In the genomic region with DNA sequence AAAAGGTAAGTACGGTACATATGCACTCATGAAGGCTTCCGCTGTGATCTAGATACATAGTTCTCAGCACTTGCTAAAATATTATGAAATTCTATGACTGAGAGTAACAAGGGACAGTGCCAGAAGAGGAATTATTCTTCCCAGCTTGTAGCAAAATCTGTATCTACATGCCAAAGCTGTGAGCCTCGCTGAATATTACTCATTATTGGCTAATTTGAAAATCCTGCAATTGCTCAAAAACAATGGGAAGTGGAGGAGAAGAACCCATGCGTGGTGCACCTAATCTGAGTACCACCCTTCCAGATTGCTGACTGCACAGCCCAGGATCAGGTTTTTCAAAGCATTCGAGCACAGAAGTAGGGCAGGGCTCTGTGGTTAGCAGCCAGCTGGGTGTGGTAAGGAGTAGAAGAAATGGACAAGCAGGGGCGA, we compare ENCODE assay signal across 17 cellular contexts. TPM values are rescaled to one million over a fixed set of nuclear protein-coding genes. Genes with fewer than 3 reads are reported as not detected.
DNase-seq lines count a peak whose midpoint lies in the region; ATAC-seq and TF ChIP-seq lines count a peak whose summit lies in the region.
"Had no signal": no experiment of that assay in that cellular context is flagged by ENCODE, and none has a peak within 500 bp of the region (broad histone marks: within the 10 kb centered on the region; RNA-seq: fewer than 3 reads in every experiment).

No MANE protein-coding gene starts in this region.

- H3F3A ChIP-seq in GM23338 (replicated peaks; ENCODE audit: low read depth): no peaks in the 10 kb centered on the region

- DNase-seq in AG09319 (ENCODE audit: extremely low read depth, low read depth) (peak; percentile 12), HPDE6-E6E7 (ENCODE audit: extremely low spot score) (peak; percentile 84), adipocyte (ENCODE audit: low read depth) (peak; percentile 33), left lung (no peak), GM23338 (ENCODE audit: low spot score) (no peak), HFFc6 (no peak)
- DNase-seq: activated CD4-positive, alpha-beta T cell treated with anti-CD3 and anti-CD28 coated beads for 1 hour; naive B cell; NCI-H1092 treated with DMSO at 0.1 percent for 48 hours; SK-N-SH; uterus had no signal

- no peaks in the 10 kb centered on the region for H3K79me2 ChIP-seq in GM23338 (replicated peaks; ENCODE audit: insufficient read depth)

- H3K9me2 ChIP-seq in GM23338 (ENCODE audit: insufficient read depth): no peaks in the 10 kb centered on the region
- H3K9me2 ChIP-seq: SK-N-SH had no signal

- H3K9ac ChIP-seq in adipocyte (ENCODE audit: low read length): no peak overlapping the region
- H3K9ac ChIP-seq: SK-N-SH had no signal

- no peaks in the 10 kb centered on the region for H3K9me3 Mint-ChIP-seq in GM23338
- no peaks in the 10 kb centered on the region for H3K9me3 Mint-ChIP-seq in HFFc6
- H3K9me3 Mint-ChIP-seq: brain, naive B cell had no signal

- no peak for TF ChIP-seq CTCF in AG09319 (IDR thresholded peaks at IDR 0.05; ENCODE audit: low read depth, low read length)
- TF ChIP-seq CTCF in left lung (IDR thresholded peaks at IDR 0.05): no peak
- TF ChIP-seq CTCF in GM23338 (conservative IDR thresholded peaks at IDR 0.05; ENCODE audit: low read depth in 2 of 2): no peak
- TF ChIP-seq CTCF in HFFc6 (IDR thresholded peaks at IDR 0.05): no peak

- H3K4me3 ChIP-seq in adipocyte (ENCODE audit: low read length): peak overlapping the region; percentile 8
- no peak overlapping the region for H3K4me3 ChIP-seq in left lung
- no peak overlapping the region for H3K4me3 ChIP-seq in GM23338
- H3K4me3 ChIP-seq: uterus had no signal

- peaks cover 8% of the 10 kb centered on the region; the same call in 2 of the 3 replicates for H3K36me3 Mint-ChIP-seq in GM23338 (ENCODE audit: low read depth)
- no peaks in the 10 kb centered on the region for H3K36me3 Mint-ChIP-seq in HFFc6 (ENCODE audit: low read depth)
- H3K36me3 Mint-ChIP-seq: brain, naive B cell had no signal

- H3K4me2 ChIP-seq in GM23338: no peak overlapping the region
- H3K4me2 ChIP-seq: SK-N-SH had no signal

- H3K4me1 ChIP-seq in adipocyte (ENCODE audit: control insufficient read depth, insufficient read depth, low read length) (peaks cover 8% of the 10 kb centered on the region), left lung (no peaks in the 10 kb centered on the region), GM23338 (ENCODE audit: insufficient read depth) (no peaks in the 10 kb centered on the region; the same call in 1 of the 2 replicates)
- H3K4me1 ChIP-seq: uterus had no signal

- H3K36me3 ChIP-seq in adipocyte (ENCODE audit: control insufficient read depth, insufficient read depth, low read length, severe bottlenecking) (no peaks in the 10 kb centered on the region), left lung (no peaks in the 10 kb centered on the region), GM23338 (ENCODE audit: insufficient read depth) (no peaks in the 10 kb centered on the region; the same call in 1 of the 2 replicates)
- H3K36me3 ChIP-seq: uterus had no signal

- H4K20me1 ChIP-seq in GM23338 (replicated peaks; ENCODE audit: insufficient read depth): no peaks in the 10 kb centered on the region

- H3K27me3 Mint-ChIP-seq in GM23338 (ENCODE audit: insufficient read depth, low read depth, poor library complexity): peaks cover under 1% of the 10 kb centered on the region
- no peaks in the 10 kb centered on the region for H3K27me3 Mint-ChIP-seq in HFFc6 (ENCODE audit: insufficient read depth)
- H3K27me3 Mint-ChIP-seq: brain had no signal

- H3K27ac Mint-ChIP-seq in GM23338: no peak overlapping the region
- no peak overlapping the region for H3K27ac Mint-ChIP-seq in HFFc6
- H3K27ac Mint-ChIP-seq: naive B cell had no signal

- ATAC-seq in left lung (peak; percentile 95), GM23338 (no peak; the same call in 2 of the 3 replicates), GM21619 (IDR thresholded peaks at IDR 0.05; ENCODE audit: unreplicated experiment) (no peak), HG03432 (IDR thresholded peaks at IDR 0.05; ENCODE audit: unreplicated experiment) (no peak)

- H3K27me3 ChIP-seq in adipocyte (replicated peaks; ENCODE audit: control insufficient read depth, insufficient read depth, low read length): no peaks in the 10 kb centered on the region
- no peaks in the 10 kb centered on the region for H3K27me3 ChIP-seq in left lung
- H3K27me3 ChIP-seq in GM23338 (ENCODE audit: insufficient read depth): no peaks in the 10 kb centered on the region
- H3K27me3 ChIP-seq: uterus had no signal

- intact Hi-C loops in left lung (cut with DNase I): no loop called here

- no peak overlapping the region for H2AFZ ChIP-seq in GM23338

- H3K4me3 Mint-ChIP-seq in GM23338: no peak overlapping the region
- no peak overlapping the region for H3K4me3 Mint-ChIP-seq in HFFc6
- H3K4me3 Mint-ChIP-seq: brain, naive B cell had no signal

- H3K9me3 ChIP-seq in adipocyte (ENCODE audit: control insufficient read depth, low read length) (no peaks in the 10 kb centered on the region), left lung (no peaks in the 10 kb centered on the region)
- H3K9me3 ChIP-seq: SK-N-SH, uterus had no signal

- H3K27ac ChIP-seq in left lung (no peak overlapping the region), GM23338 (ENCODE audit: low read depth) (no peak overlapping the region; the same call in 1 of the 2 replicates)
- H3K27ac ChIP-seq: uterus had no signal

- H3K4me1 Mint-ChIP-seq in GM23338 (peaks cover 6% of the 10 kb centered on the region), HFFc6 (ENCODE audit: low read depth) (peaks cover 11% of the 10 kb centered on the region)
- H3K4me1 Mint-ChIP-seq: naive B cell had no signal

TF ChIP-seq in GM23338, 12 proteins besides CTCF, POLR2A, EP300 and RAD21:
- TF ChIP-seq, protein P1, sequence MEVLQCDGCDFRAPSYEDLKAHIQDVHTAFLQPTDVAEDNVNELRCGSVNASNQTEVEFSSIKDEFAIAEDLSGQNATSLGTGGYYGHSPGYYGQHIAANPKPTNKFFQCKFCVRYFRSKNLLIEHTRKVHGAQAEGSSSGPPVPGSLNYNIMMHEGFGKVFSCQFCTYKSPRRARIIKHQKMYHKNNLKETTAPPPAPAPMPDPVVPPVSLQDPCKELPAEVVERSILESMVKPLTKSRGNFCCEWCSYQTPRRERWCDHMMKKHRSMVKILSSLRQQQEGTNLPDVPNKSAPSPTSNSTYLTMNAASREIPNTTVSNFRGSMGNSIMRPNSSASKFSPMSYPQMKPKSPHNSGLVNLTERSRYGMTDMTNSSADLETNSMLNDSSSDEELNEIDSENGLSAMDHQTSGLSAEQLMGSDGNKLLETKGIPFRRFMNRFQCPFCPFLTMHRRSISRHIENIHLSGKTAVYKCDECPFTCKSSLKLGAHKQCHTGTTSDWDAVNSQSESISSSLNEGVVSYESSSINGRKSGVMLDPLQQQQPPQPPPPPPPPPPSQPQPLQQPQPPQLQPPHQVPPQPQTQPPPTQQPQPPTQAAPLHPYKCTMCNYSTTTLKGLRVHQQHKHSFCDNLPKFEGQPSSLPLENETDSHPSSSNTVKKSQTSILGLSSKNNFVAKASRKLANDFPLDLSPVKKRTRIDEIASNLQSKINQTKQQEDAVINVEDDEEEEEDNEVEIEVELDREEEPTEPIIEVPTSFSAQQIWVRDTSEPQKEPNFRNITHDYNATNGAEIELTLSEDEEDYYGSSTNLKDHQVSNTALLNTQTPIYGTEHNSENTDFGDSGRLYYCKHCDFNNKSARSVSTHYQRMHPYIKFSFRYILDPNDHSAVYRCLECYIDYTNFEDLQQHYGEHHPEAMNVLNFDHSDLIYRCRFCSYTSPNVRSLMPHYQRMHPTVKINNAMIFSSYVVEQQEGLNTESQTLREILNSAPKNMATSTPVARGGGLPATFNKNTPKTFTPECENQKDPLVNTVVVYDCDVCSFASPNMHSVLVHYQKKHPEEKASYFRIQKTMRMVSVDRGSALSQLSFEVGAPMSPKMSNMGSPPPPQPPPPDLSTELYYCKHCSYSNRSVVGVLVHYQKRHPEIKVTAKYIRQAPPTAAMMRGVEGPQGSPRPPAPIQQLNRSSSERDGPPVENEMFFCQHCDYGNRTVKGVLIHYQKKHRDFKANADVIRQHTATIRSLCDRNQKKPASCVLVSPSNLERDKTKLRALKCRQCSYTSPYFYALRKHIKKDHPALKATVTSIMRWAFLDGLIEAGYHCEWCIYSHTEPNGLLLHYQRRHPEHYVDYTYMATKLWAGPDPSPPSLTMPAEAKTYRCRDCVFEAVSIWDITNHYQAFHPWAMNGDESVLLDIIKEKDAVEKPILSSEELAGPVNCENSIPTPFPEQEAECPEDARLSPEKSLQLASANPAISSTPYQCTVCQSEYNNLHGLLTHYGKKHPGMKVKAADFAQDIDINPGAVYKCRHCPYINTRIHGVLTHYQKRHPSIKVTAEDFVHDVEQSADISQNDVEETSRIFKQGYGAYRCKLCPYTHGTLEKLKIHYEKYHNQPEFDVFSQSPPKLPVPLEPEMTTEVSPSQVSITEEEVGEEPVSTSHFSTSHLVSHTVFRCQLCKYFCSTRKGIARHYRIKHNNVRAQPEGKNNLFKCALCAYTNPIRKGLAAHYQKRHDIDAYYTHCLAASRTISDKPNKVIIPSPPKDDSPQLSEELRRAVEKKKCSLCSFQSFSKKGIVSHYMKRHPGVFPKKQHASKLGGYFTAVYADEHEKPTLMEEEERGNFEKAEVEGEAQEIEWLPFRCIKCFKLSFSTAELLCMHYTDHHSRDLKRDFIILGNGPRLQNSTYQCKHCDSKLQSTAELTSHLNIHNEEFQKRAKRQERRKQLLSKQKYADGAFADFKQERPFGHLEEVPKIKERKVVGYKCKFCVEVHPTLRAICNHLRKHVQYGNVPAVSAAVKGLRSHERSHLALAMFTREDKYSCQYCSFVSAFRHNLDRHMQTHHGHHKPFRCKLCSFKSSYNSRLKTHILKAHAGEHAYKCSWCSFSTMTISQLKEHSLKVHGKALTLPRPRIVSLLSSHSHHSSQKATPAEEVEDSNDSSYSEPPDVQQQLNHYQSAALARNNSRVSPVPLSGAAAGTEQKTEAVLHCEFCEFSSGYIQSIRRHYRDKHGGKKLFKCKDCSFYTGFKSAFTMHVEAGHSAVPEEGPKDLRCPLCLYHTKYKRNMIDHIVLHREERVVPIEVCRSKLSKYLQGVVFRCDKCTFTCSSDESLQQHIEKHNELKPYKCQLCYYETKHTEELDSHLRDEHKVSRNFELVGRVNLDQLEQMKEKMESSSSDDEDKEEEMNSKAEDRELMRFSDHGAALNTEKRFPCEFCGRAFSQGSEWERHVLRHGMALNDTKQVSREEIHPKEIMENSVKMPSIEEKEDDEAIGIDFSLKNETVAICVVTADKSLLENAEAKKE (CRISPR knock-in tag; IDR thresholded peaks at IDR 0.05): no peak
- no peak for TF ChIP-seq ZNF114 (CRISPR knock-in tag; IDR thresholded peaks at IDR 0.05)

RNA-seq across cellular contexts. Expression of a gene that starts 17.4 kb away (rescaled TPM):
- total RNA-seq in left lung: not detected
- 0.35 TPM in 1 of 2 replicates, not detected in the other for total RNA-seq in GM23338 (2014; rRNA removed; shearing (Covaris generic))
- 1.9 and 2.1 TPM in 2 replicates for polyA plus RNA-seq in GM23338 (2016; fragmentation: Nextera tagmentation; extraction: Ambion mirVana)
- not detected for total RNA-seq in HFFc6 (2021; fragmentation: NEBNext Ultra II Directional; extraction: Animal tissue kit (Norgen Biotek cat#: 25700))
- total RNA-seq: Daoy, skeletal muscle tissue, uterus had no signal
- polyA plus RNA-seq: AG04450, SK-N-SH had no signal

RNA-seq across cellular contexts. Expression of a gene that starts 26.7 kb away (rescaled TPM):
- 1 to 10 TPM in 1 of 2 donors, under 1 TPM in 1; 0.81 to 5.7 TPM for total RNA-seq in left lung
- total RNA-seq in GM23338 (2014; rRNA removed; shearing (Covaris generic)): 40.2 and 47.5 TPM in 2 replicates
- polyA plus RNA-seq in GM23338 (2016; fragmentation: Nextera tagmentation; extraction: Ambion mirVana): 96.3 and 102 TPM in 2 replicates
- not detected for total RNA-seq in HFFc6 (2021; fragmentation: NEBNext Ultra II Directional; extraction: Animal tissue kit (Norgen Biotek cat#: 25700))
- total RNA-seq: skeletal muscle tissue had no signal
- polyA plus RNA-seq: AG04450 had no signal

Comparison
In these comparisons a context has a peak if more than half of its experiments do, and no peak if none do; other contexts are left out.
1. DNase-seq: peak in AG09319 (single experiment), HPDE6-E6E7 (single experiment) and adipocyte (single experiment); none in left lung (0 of 2), GM23338 (single experiment) and HFFc6 (single experiment).